In the genomic region with DNA sequence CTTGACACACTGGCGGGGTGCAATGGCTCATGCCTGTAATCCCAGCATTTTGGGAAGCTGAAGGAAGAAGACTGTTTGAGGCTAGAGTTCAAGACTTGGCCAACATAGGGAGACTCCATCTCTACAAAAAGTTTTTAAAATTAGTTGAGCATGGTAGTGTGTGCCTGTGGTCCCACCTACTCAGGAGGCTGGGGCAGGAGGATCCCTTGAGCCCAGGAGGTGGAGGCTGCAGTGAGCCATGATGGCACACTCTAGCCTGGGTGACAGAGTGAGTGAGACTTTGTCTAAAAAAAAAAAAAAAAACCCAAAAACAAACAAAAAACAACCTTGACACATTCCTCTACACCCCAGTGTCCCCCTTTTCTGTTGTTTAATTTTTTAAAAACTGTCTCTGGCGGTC, we compare ENCODE assay signal across 1 cellular context.
TF ChIP-seq lines count a peak whose summit lies in the region.

No MANE protein-coding gene starts in this region.

TF ChIP-seq in HepG2, 621 proteins besides CTCF, POLR2A, EP300 and RAD21 (continued from another document):
- TF ChIP-seq ZNF160 (CRISPR knock-in tag; IDR thresholded peaks at IDR 0.05) (no peak), HNRNPUL1 (IDR thresholded peaks at IDR 0.05; ENCODE audit: low read depth, low read length) (no peak), ZNF414 (CRISPR knock-in tag; IDR thresholded peaks at IDR 0.05) (no peak)
- TF ChIP-seq, protein P1, sequence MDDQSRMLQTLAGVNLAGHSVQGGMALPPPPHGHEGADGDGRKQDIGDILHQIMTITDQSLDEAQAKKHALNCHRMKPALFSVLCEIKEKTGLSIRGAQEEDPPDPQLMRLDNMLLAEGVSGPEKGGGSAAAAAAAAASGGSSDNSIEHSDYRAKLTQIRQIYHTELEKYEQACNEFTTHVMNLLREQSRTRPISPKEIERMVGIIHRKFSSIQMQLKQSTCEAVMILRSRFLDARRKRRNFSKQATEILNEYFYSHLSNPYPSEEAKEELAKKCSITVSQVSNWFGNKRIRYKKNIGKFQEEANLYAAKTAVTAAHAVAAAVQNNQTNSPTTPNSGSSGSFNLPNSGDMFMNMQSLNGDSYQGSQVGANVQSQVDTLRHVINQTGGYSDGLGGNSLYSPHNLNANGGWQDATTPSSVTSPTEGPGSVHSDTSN (CRISPR knock-in tag; IDR thresholded peaks at IDR 0.05; ENCODE audit: borderline replicate concordance) = no peak
